11 cellular contexts compared by ENCODE assay signal in genomic region chr7:4144801-4145470, GRCh38.
DNase-seq lines count a peak whose midpoint lies in the region; ATAC-seq and TF ChIP-seq lines count a peak whose summit lies in the region.
"Had no signal": no experiment of that assay in that cellular context is flagged by ENCODE, and none has a peak within 500 bp of the region (broad histone marks: within the 10 kb centered on the region; RNA-seq: fewer than 3 reads in every experiment).

No MANE protein-coding gene starts in this region.

- TF ChIP-seq CTCF in NB4 (IDR thresholded peaks at IDR 0.05; ENCODE audit: low read depth, low read length) (no peak), choroid plexus epithelial cell (conservative IDR thresholded peaks at IDR 0.05; ENCODE audit: low read depth, low read length) (no peak), sigmoid colon (IDR thresholded peaks at IDR 0.05) (no peak)

- H3K9ac ChIP-seq in iPS-20b (ENCODE audit: low read depth, low read length), result peak overlapping the region; percentile 53; the same call in 1 of the 2 replicates

- H3K4me3 ChIP-seq in NB4 (ENCODE audit: low read depth, low read length) (no peak overlapping the region), choroid plexus epithelial cell (ENCODE audit: low read depth, low read length) (no peak overlapping the region), iPS-20b (ENCODE audit: low read length) (peak overlapping the region; percentile 53; the same call in 1 of the 2 replicates), sigmoid colon (peak overlapping the region in 3 of 4 donors; percentile 32 to 41 (median 32))

- intact Hi-C loops in sigmoid colon (cut with DNase I), result loop anchor here (2.0 to 5.0 kb wide), 2 partner anchors 44 to 112 kb away; no protein-coding TSS in a partner anchor

- WGBS in sigmoid colon, 2 donors, result 17 to 38% methylated on average over 26 of the region's 26 CpGs

- peak in 1 of 4 donors; percentile 12 for TF ChIP-seq EP300 in sigmoid colon (IDR thresholded peaks at IDR 0.05)

- H3K4me1 ChIP-seq in iPS-20b (ENCODE audit: insufficient read depth, low read length) (peaks cover 10% of the 10 kb centered on the region; the same call in 1 of the 2 replicates), sigmoid colon (peaks cover 0 to 29% (median 24%) of the 10 kb centered on the region in 4 donors)

- no peak overlapping the region for H3K27ac ChIP-seq in iPS-20b (ENCODE audit: low read length)
- peak overlapping the region in 3 of 4 donors; percentile 13 to 65 (median 28) for H3K27ac ChIP-seq in sigmoid colon

- peaks cover 11% of the 10 kb centered on the region; the same call in 1 of the 2 replicates for H3K27me3 ChIP-seq in iPS-20b (ENCODE audit: insufficient read depth, low read length)
- no peaks in the 10 kb centered on the region for H3K27me3 ChIP-seq in sigmoid colon

- no peak for TF ChIP-seq POLR2A in NB4 (IDR thresholded peaks at IDR 0.05; ENCODE audit: extremely low read depth, insufficient read length)
- TF ChIP-seq POLR2A in sigmoid colon (IDR thresholded peaks at IDR 0.05), result no peak

- H3K9me3 ChIP-seq in iPS-20b (ENCODE audit: insufficient read depth, low read depth, low read length) (no peaks in the 10 kb centered on the region), sigmoid colon (no peaks in the 10 kb centered on the region)

- peak; percentile 49 for DNase-seq in NB4 (ENCODE audit: low read depth)
- peak; percentile 3 for DNase-seq in choroid plexus epithelial cell (ENCODE audit: low read depth)
- DNase-seq in sigmoid colon, result peak; percentile 88
- no peak for DNase-seq in DMS53 treated with DMSO at 0.1 percent for 48 hours (lab: John Stamatoyannopoulos, UW; ENCODE audit: unreplicated experiment)
- no peak for DNase-seq in COLO668 (lab: John Stamatoyannopoulos, UW; ENCODE audit: unreplicated experiment)
- no peak for DNase-seq in NCI-H2029 (lab: John Stamatoyannopoulos, UW)
- DNase-seq: EL, trophoblast cell had no signal

- ATAC-seq in HG03442 (IDR thresholded peaks at IDR 0.05; ENCODE audit: unreplicated experiment), result no peak
- ATAC-seq: HepG2 had no signal

- no peaks in the 10 kb centered on the region for H3K36me3 ChIP-seq in iPS-20b (ENCODE audit: insufficient read depth, low read depth, low read length)
- H3K36me3 ChIP-seq in sigmoid colon, result peaks cover 0 to 3% (median 0%) of the 10 kb centered on the region in 4 donors

Comparison
In these comparisons a context has a peak if more than half of its experiments do, and no peak if none do; other contexts are left out.
1. DNase-seq: peak in NB4 (single experiment), choroid plexus epithelial cell (single experiment) and sigmoid colon (single experiment); none in DMS53 treated with DMSO at 0.1 percent for 48 hours (single experiment), COLO668 (single experiment) and NCI-H2029 (single experiment).
2. H3K4me3 ChIP-seq: peak in iPS-20b (single experiment) and sigmoid colon (3 of 4); none in NB4 (single experiment) and choroid plexus epithelial cell (single experiment).